16 cellular contexts compared by ENCODE assay signal in the genomic region with DNA sequence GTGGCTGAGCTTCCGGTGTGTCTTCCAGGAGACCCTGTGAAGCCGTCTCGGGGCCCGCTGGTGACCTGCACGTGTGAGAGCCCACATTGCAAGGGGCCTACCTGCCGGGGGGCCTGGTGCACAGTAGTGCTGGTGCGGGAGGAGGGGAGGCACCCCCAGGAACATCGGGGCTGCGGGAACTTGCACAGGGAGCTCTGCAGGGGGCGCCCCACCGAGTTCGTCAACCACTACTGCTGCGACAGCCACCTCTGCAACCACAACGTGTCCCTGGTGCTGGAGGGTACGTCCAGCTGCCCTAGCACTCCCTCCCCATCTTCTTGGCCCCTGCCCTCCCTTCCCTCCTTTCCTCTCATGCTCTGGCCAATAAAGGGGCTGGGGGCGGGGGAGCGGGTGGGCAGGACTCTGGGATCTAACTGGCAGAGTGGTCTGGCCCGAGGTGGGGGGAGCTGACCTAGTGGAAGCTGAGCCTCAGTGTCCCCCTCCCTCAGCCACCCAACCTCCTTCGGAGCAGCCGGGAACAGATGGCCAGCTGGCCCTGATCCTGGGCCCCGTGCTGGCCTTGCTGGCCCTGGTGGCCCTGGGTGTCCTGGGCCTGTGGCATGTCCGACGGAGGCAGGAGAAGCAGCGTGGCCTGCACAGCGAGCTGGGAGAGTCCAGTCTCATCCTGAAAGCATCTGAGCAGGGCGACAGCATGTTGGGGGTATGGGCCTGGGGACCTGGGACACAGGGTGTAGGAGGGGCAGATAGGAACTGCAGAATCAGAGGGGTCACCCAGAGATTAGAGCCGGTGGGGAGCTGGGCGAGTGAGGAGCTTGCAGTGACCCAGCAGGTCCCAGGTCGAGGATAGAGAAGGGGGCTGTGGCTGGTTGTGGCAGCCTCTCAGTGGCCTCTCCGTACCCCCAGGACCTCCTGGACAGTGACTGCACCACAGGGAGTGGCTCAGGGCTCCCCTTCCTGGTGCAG. TPM values are rescaled to one million over a fixed set of nuclear protein-coding genes. Genes with fewer than 3 reads are reported as not detected.
DNase-seq lines count a peak whose midpoint lies in the region; ATAC-seq and TF ChIP-seq lines count a peak whose summit lies in the region.
"Had no signal": no experiment of that assay in that cellular context is flagged by ENCODE, and none has a peak within 500 bp of the region (broad histone marks: within the 10 kb centered on the region; RNA-seq: fewer than 3 reads in every experiment).

No MANE protein-coding gene starts in this region.

- no peaks in the 10 kb centered on the region for H3K36me3 Mint-ChIP-seq in neural crest cell (ENCODE audit: low read depth)

- no peak for TF ChIP-seq EP300 in esophagus muscularis mucosa (IDR thresholded peaks at IDR 0.05)

- intact Hi-C loops in esophagus muscularis mucosa (cut with DNase I): no loop called here

- H3K36me3 ChIP-seq in BJ (ENCODE audit: control insufficient read depth, insufficient read depth, low read length): peaks cover 5% of the 10 kb centered on the region
- peaks cover 0 to 54% (median 19%) of the 10 kb centered on the region in 4 donors for H3K36me3 ChIP-seq in esophagus muscularis mucosa
- H3K36me3 ChIP-seq: right lobe of liver had no signal

- no peak for ATAC-seq in GM19351 (IDR thresholded peaks at IDR 0.05; ENCODE audit: unreplicated experiment)
- no peak for ATAC-seq in GM19455 (IDR thresholded peaks at IDR 0.05; ENCODE audit: unreplicated experiment)
- ATAC-seq: Panc1 had no signal

- peaks cover 37% of the 10 kb centered on the region for H3K4me1 Mint-ChIP-seq in neural crest cell

- CTCF ChIA-PET in BJ (lab: Yijun Ruan, JAX): interaction anchor here (0.8 to 12.8 kb wide), 5 partner anchors 9 to 55 kb away, joined by 3 to 165 read pairs (median 5); no protein-coding TSS in a partner anchor

- H3K4me3 ChIP-seq in BJ (ENCODE audit: low read depth, low read length): no peak overlapping the region
- peak overlapping the region in 2 of 4 donors; percentile 9 to 42 for H3K4me3 ChIP-seq in esophagus muscularis mucosa
- H3K4me3 ChIP-seq: adrenal gland, hepatocyte had no signal

- 75% methylated on average over 11 of the region's 30 CpGs for WGBS in esophagus muscularis mucosa

- H3K4me1 ChIP-seq in esophagus muscularis mucosa: peaks cover 32 to 76% (median 55%) of the 10 kb centered on the region in 4 donors

- no peaks in the 10 kb centered on the region for H3K9me3 Mint-ChIP-seq in neural crest cell

- no peak for TF ChIP-seq POLR2A in esophagus muscularis mucosa (IDR thresholded peaks at IDR 0.05; ENCODE audit: low read depth)

- H3K27me3 ChIP-seq in BJ (ENCODE audit: control insufficient read depth, insufficient read depth, low read length): no peaks in the 10 kb centered on the region
- H3K27me3 ChIP-seq in esophagus muscularis mucosa: peaks cover 0 to 49% (median 0%) of the 10 kb centered on the region in 4 donors
- H3K27me3 ChIP-seq: adrenal gland, hepatocyte, right lobe of liver had no signal

- H3K27ac Mint-ChIP-seq in neural crest cell (ENCODE audit: unreplicated experiment): peak overlapping the region; percentile 71

- no peaks in the 10 kb centered on the region for H3K27me3 Mint-ChIP-seq in neural crest cell (ENCODE audit: low read depth)

- DNase-seq in BJ (ENCODE audit: low read depth) (no peak), esophagus muscularis mucosa (ENCODE audit: extremely low spot score) (no peak), neural crest cell (ENCODE audit: low read depth, low spot score) (no peak), NCI-H774 (lab: John Stamatoyannopoulos, UW) (no peak)
- DNase-seq in stimulated activated CD4-positive, alpha-beta T cell treated with anti-CD3 and anti-CD28 coated beads, Interleukin-2, amount 100 ng/mL, for 24 hours: no peak
- DNase-seq: effector CD8-positive, alpha-beta T cell; midbrain; NCI-H1930 had no signal

- peak overlapping the region; percentile 28 to 87 (median 53) for H3K27ac ChIP-seq in esophagus muscularis mucosa (replicated peaks in 1 of 4)
- H3K27ac ChIP-seq: right lobe of liver had no signal

- H3K9me3 ChIP-seq in esophagus muscularis mucosa: no peaks in the 10 kb centered on the region
- H3K9me3 ChIP-seq: adrenal gland, right lobe of liver had no signal

- no peak overlapping the region for H3K4me3 Mint-ChIP-seq in neural crest cell

- 0 out of 2 replicates have a peak, but pooled peaks have one; percentile 1 for TF ChIP-seq CTCF in BJ (IDR thresholded peaks at IDR 0.05; ENCODE audit: insufficient read depth, low read depth, low read length)
- TF ChIP-seq CTCF in LNCAP (IDR thresholded peaks at IDR 0.05): 0 out of 2 replicates have a peak, but pooled peaks have one; percentile 11
- TF ChIP-seq CTCF in esophagus muscularis mucosa (IDR thresholded peaks at IDR 0.05): no peak
- no peak for TF ChIP-seq CTCF in neural crest cell (conservative IDR thresholded peaks at IDR 0.05)

- POLR2A ChIA-PET in BJ (lab: Charles Lee): no interaction called here

RNA-seq across cellular contexts. Expression of gene ACVRL1, which starts 6.0 kb away (rescaled TPM):
- 7.8 and 13.1 TPM in 2 replicates for polyA plus RNA-seq in BJ (2011; rRNA removed)
- polyA minus RNA-seq in BJ (2011; rRNA and poly(A)+ RNA removed): 8.3 and 20.0 TPM in 2 replicates
- total RNA-seq in esophagus muscularis mucosa (100 to 1,000 TPM; 124 to 149 (median 125) TPM), neural crest cell (0.14 and 0.49 TPM in 2 replicates)

RNA-seq across cellular contexts. Expression of gene ANKRD33, which starts 25.4 kb away (rescaled TPM):
- not detected in 2 replicates for polyA plus RNA-seq in BJ (2011; rRNA removed)
- not detected in 2 replicates for polyA minus RNA-seq in BJ (2011; rRNA and poly(A)+ RNA removed)
- total RNA-seq in esophagus muscularis mucosa (not detected), neural crest cell (not detected in 2 replicates)
- total RNA-seq: G401, hepatocyte had no signal

RNA-seq across cellular contexts. Expression of gene ACVR1B, which starts 38.1 kb away (rescaled TPM):
- 12.6 and 12.9 TPM in 2 replicates for polyA plus RNA-seq in BJ (2011; rRNA removed)
- polyA minus RNA-seq in BJ (2011; rRNA and poly(A)+ RNA removed): 10.7 and 14.7 TPM in 2 replicates
- total RNA-seq in esophagus muscularis mucosa (10 to 100 TPM in 3 of 4 donors, 1 to 10 TPM in 1; 9.1 to 22.4 (median 13.9) TPM), neural crest cell (30.5 and 34.3 TPM in 2 replicates)

Comparison
In these comparisons a context has a peak if more than half of its experiments do, and no peak if none do; other contexts are left out.
1. CTCF ChIP-seq: peak in BJ (single experiment) and LNCAP (single experiment); none in esophagus muscularis mucosa (0 of 3) and neural crest cell (single experiment).
2. RNA of gene ACVRL1, which starts 6.0 kb away (total RNA-seq): 124 to 149 TPM in esophagus muscularis mucosa; 0.14 to 0.49 TPM in neural crest cell; every median in the first group is over 10 times any median in the second.